1 cellular context compared by ENCODE assay signal in genomic region chr10:124992462-124993344, GRCh38.
TF ChIP-seq lines count a peak whose summit lies in the region.

No MANE protein-coding gene starts in this region.

TF ChIP-seq in GM23338, 12 proteins besides CTCF, POLR2A, EP300 and RAD21:
- TF ChIP-seq REST (IDR thresholded peaks at IDR 0.05; ENCODE audit: unreplicated experiment) (no peak), ZNF114 (CRISPR knock-in tag; IDR thresholded peaks at IDR 0.05) (no peak), ZNF462 (CRISPR knock-in tag; IDR thresholded peaks at IDR 0.05) (no peak), CREB1 (CRISPR knock-in tag; IDR thresholded peaks at IDR 0.05; ENCODE audit: low read depth) (no peak), ETS1 (IDR thresholded peaks at IDR 0.05) (no peak), STAT1 (IDR thresholded peaks at IDR 0.05; ENCODE audit: unreplicated experiment) (no peak), JUNB (IDR thresholded peaks at IDR 0.05; ENCODE audit: unreplicated experiment) (no peak), ZNF331 (CRISPR knock-in tag; IDR thresholded peaks at IDR 0.05; ENCODE audit: low read depth) (no peak), NANOG (IDR thresholded peaks at IDR 0.05; ENCODE audit: borderline replicate concordance) (no peak), EZH2phosphoT487 (IDR thresholded peaks at IDR 0.05; ENCODE audit: unreplicated experiment) (no peak), POLR2AphosphoS5 (IDR thresholded peaks at IDR 0.05; ENCODE audit: low read depth) (no peak), EZH2 (IDR thresholded peaks at IDR 0.05; ENCODE audit: low read depth, unreplicated experiment) (no peak)
